ENCODE assay signal across 13 cellular contexts in the genomic region with DNA sequence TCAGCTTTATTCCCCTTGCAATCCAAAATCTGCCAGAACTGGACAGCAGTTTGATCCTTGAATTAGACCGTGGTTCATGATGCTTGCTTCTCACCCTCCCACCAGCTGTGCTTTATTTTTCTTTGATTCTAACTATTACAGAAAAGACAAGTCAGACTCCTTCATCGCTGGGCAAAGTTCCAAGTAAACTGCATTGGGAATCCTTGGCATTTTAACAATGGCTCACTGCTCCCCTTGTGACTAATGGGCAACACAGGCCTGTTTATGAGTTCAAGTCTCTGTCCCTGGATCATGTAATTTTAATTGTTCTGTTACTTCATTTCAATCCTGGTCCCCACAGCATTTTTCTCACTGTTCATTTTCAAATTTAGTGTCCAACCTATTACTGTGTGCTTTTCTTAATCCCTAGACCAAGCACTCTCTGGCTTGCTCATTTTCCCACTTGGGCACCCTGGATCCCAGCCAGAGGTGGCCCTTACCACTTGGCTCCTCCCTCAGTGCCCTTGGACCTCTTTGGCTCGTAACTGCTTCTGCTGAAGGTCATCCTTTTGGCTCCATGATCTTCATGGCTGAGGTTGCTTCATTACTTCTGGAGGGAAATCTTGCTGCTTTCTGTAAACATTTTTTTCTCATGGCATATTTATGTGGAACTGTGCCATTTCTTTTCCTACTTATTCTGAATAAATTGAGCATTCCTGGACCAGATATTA. TPM values are rescaled to one million over a fixed set of nuclear protein-coding genes. Genes with fewer than 3 reads are reported as not detected.
A peak's percentile ranks its signal among the peaks of the same experiment; 100 is the strongest.
DNase-seq lines count a peak whose midpoint lies in the region; ATAC-seq and TF ChIP-seq lines count a peak whose summit lies in the region.
"Had no signal": no experiment of that assay in that cellular context is flagged by ENCODE, and none has a peak within 500 bp of the region (broad histone marks: within the 10 kb centered on the region; RNA-seq: fewer than 3 reads in every experiment).

No MANE protein-coding gene starts in this region.

- ATAC-seq in right cardiac atrium (peak in 1 of 2 donors; percentile 8), heart left ventricle (no peak), memory B cell (ENCODE audit: low read depth) (no peak), HG03108 (IDR thresholded peaks at IDR 0.05; ENCODE audit: unreplicated experiment) (no peak), lower lobe of right lung (no peak), HG03045 (IDR thresholded peaks at IDR 0.05; ENCODE audit: unreplicated experiment) (no peak)

- H3K4me3 Mint-ChIP-seq in memory B cell: no peak overlapping the region
- H3K4me3 Mint-ChIP-seq: CD4-positive, alpha-beta memory T cell; immature natural killer cell had no signal

- H3K36me3 ChIP-seq in heart left ventricle (no peaks in the 10 kb centered on the region), lower lobe of right lung (no peaks in the 10 kb centered on the region)

- no peaks in the 10 kb centered on the region for H3K9me3 Mint-ChIP-seq in memory B cell
- H3K9me3 Mint-ChIP-seq: CD4-positive, alpha-beta memory T cell; immature natural killer cell had no signal

- in situ Hi-C loops in astrocyte of the spinal cord (cut with HindIII; ENCODE audit: low sequenced_read_pairs): no loop called here

- peak in 2 of 3 donors; percentile 22 to 58 for DNase-seq in right cardiac atrium
- DNase-seq in heart left ventricle: no peak
- DNase-seq in astrocyte of the spinal cord (ENCODE audit: low read depth, low spot score): peak; percentile 66
- DNase-seq in memory B cell (ENCODE audit: low spot score in 2 of 2): no peak
- DNase-seq in lower lobe of right lung: no peak
- no peak for DNase-seq in NCI-H2029 (lab: John Stamatoyannopoulos, UW)
- DNase-seq: activated CD8-positive, alpha-beta memory T cell treated with anti-CD3 and anti-CD28 coated beads, Interleukin-2, amount 50 U/mL, for 4 hours; immature natural killer cell; NCI-H2107; retina had no signal

- H3K27ac Mint-ChIP-seq in memory B cell: peak overlapping the region; percentile 75
- H3K27ac Mint-ChIP-seq: immature natural killer cell had no signal

- intact Hi-C loops in right cardiac atrium (cut with DNase I): loop anchor here (5.0 to 10.0 kb wide), 3 partner anchors 45 to 98 kb away; no protein-coding TSS in a partner anchor
- intact Hi-C loops in heart left ventricle (cut with DNase I): loop anchor here in 9 of 10 donors (1.0 to 5.0 kb wide), 4 partner anchors 45 to 100 kb away; no protein-coding TSS in a partner anchor
- intact Hi-C loops in lower lobe of right lung (cut with DNase I): loop anchor here (10.0 kb wide), 1 partner anchor 98 kb away; no protein-coding TSS in a partner anchor

- H3K27ac ChIP-seq in right cardiac atrium (ENCODE audit: low read length) (no peak overlapping the region), heart left ventricle (peak overlapping the region in 2 of 12 donors; percentile 12 to 60), lower lobe of right lung (no peak overlapping the region)

- H3K27me3 ChIP-seq in right cardiac atrium (ENCODE audit: control insufficient read depth, insufficient read depth): no peaks in the 10 kb centered on the region
- no peaks in the 10 kb centered on the region for H3K27me3 ChIP-seq in heart left ventricle
- H3K27me3 ChIP-seq in lower lobe of right lung (ENCODE audit: low read depth): no peaks in the 10 kb centered on the region

- no peaks in the 10 kb centered on the region for H3K9me3 ChIP-seq in right cardiac atrium (ENCODE audit: control insufficient read depth, low read length)
- H3K9me3 ChIP-seq in heart left ventricle: no peaks in the 10 kb centered on the region
- no peaks in the 10 kb centered on the region for H3K9me3 ChIP-seq in lower lobe of right lung

- H3K27me3 Mint-ChIP-seq in memory B cell: no peaks in the 10 kb centered on the region
- H3K27me3 Mint-ChIP-seq: CD4-positive, alpha-beta memory T cell had no signal

- H3K36me3 Mint-ChIP-seq in memory B cell: no peaks in the 10 kb centered on the region
- H3K36me3 Mint-ChIP-seq: CD4-positive, alpha-beta memory T cell had no signal

- H3K4me1 ChIP-seq in right cardiac atrium (ENCODE audit: control insufficient read depth, insufficient read depth, low read length) (no peaks in the 10 kb centered on the region), heart left ventricle (peaks cover 0 to 23% (median 0%) of the 10 kb centered on the region in 12 donors), lower lobe of right lung (peaks cover 13% of the 10 kb centered on the region)

- 40% methylated on average over 3 of the region's 3 CpGs for WGBS in right cardiac atrium
- WGBS in heart left ventricle, 4 donors: 36 to 56% (median 44%) methylated on average over 3 of the region's 3 CpGs

- peaks cover 12% of the 10 kb centered on the region for H3K4me1 Mint-ChIP-seq in memory B cell
- H3K4me1 Mint-ChIP-seq: CD4-positive, alpha-beta memory T cell; immature natural killer cell had no signal

- TF ChIP-seq POLR2A in heart left ventricle (IDR thresholded peaks at IDR 0.05): no peak

- H3K4me3 ChIP-seq in right cardiac atrium (ENCODE audit: low read length): no peak overlapping the region
- H3K4me3 ChIP-seq in heart left ventricle: no peak overlapping the region
- H3K4me3 ChIP-seq in astrocyte of the spinal cord (ENCODE audit: low read depth, low read length): no peak overlapping the region
- H3K4me3 ChIP-seq in lower lobe of right lung: no peak overlapping the region

- TF ChIP-seq CTCF in heart left ventricle (IDR thresholded peaks at IDR 0.05): no peak
- TF ChIP-seq CTCF in astrocyte of the spinal cord (IDR thresholded peaks at IDR 0.05; ENCODE audit: low read depth, low read length): no peak
- TF ChIP-seq CTCF in lower lobe of right lung (IDR thresholded peaks at IDR 0.05): no peak

RNA-seq across cellular contexts. Expression of a gene that starts 32.8 kb away (rescaled TPM):
- total RNA-seq in right cardiac atrium (10 to 100 TPM in 3 of 4 donors, 1 to 10 TPM in 1; 8.2 to 22.7 (median 14.7) TPM), heart left ventricle (100 to 1,000 TPM in 1 of 9 donors, 10 to 100 TPM in 7, 1 to 10 TPM in 1; 8.9 to 182 (median 14.6) TPM), lower lobe of right lung (74.5 TPM)
- polyA plus RNA-seq in right cardiac atrium (17.1 TPM), heart left ventricle (10 to 100 TPM; 15.7 to 23.3 TPM)

RNA-seq across cellular contexts. Expression of a gene that starts 33.3 kb away (rescaled TPM):
- total RNA-seq in right cardiac atrium (10 to 100 TPM; 15.7 to 25.0 (median 18.6) TPM), heart left ventricle (100 to 1,000 TPM in 1 of 9 donors, 10 to 100 TPM in 8; 15.1 to 207 (median 20.3) TPM), lower lobe of right lung (63.9 TPM)
- polyA plus RNA-seq in right cardiac atrium (20.1 TPM), heart left ventricle (10 to 100 TPM; 21.6 to 44.5 TPM)

RNA-seq across cellular contexts. Expression of a gene that starts 43.0 kb away (rescaled TPM):
- total RNA-seq in right cardiac atrium (10 to 100 TPM; 14.8 to 28.4 (median 18.8) TPM), heart left ventricle (100 to 1,000 TPM in 1 of 9 donors, 10 to 100 TPM in 8; 11.1 to 115 (median 15.2) TPM), lower lobe of right lung (103 TPM)
- polyA plus RNA-seq in right cardiac atrium (23.0 TPM), heart left ventricle (10 to 100 TPM; 23.1 to 32.6 TPM)

RNA-seq across cellular contexts. Expression of a gene that starts 48.3 kb away (rescaled TPM):
- total RNA-seq in right cardiac atrium: 10 to 100 TPM; 17.0 to 23.3 (median 20.4) TPM
- 11.2 TPM for polyA plus RNA-seq in right cardiac atrium
- total RNA-seq in heart left ventricle: 100 to 1,000 TPM in 1 of 9 donors, 10 to 100 TPM in 6, 1 to 10 TPM in 2; 5.4 to 107 (median 14.9) TPM
- polyA plus RNA-seq in heart left ventricle: 10 to 100 TPM in 1 of 2 donors, 1 to 10 TPM in 1; 7.7 to 12.0 TPM
- 81.8 TPM for total RNA-seq in lower lobe of right lung

RNA-seq across cellular contexts. Expression of a gene that starts 54.0 kb away (rescaled TPM):
- total RNA-seq in right cardiac atrium (10 to 100 TPM in 3 of 4 donors, 1 to 10 TPM in 1; 8.5 to 15.7 (median 12.4) TPM), heart left ventricle (100 to 1,000 TPM in 1 of 9 donors, 10 to 100 TPM in 1, 1 to 10 TPM in 7; 2.7 to 127 (median 9.3) TPM), lower lobe of right lung (208 TPM)
- polyA plus RNA-seq in right cardiac atrium (6.0 TPM), heart left ventricle (1 to 10 TPM; 3.7 to 4.8 TPM)

Comparison
In these comparisons a context has a peak if more than half of its experiments do, and no peak if none do; other contexts are left out.
1. DNase-seq: peak in right cardiac atrium (2 of 3) and astrocyte of the spinal cord (single experiment); none in heart left ventricle (0 of 5), memory B cell (0 of 2), lower lobe of right lung (single experiment) and NCI-H2029 (single experiment).